ENCODE assay signal across 8 cellular contexts in the genomic region with DNA sequence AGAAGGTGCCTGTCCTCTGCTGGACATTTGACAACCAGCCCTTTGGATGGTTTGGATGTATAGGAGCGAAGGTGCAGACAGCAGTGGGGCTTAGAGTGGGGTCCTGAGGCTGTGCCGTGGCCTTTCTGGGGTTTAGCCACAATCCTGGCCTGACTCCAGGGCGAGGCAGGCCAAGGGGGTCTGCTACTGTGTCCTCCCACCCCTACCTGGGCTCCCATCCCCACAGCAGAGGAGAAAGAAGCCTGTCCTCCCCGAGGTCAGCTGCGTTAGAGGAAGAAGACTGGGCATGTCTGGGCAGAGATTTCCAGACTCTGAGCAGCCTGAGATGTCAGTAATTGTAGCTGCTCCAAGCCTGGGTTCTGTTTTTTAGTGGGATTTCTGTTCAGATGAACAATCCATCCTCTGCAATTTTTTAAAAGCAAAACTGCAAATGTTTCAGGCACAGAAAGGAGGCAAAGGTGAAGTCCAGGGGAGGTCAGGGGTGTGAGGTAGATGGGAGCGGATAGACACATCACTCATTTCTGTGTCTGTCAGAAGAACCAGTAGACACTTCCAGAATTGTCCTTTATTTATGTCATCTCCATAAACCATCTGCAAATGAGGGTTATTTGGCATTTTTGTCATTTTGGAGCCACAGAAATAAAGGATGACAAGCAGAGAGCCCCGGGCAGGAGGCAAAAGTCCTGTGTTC. TPM values are rescaled to one million over a fixed set of nuclear protein-coding genes. Genes with fewer than 3 reads are reported as not detected.
DNase-seq lines count a peak whose midpoint lies in the region; ATAC-seq lines count a peak whose summit lies in the region.

No MANE protein-coding gene starts in this region.

- DNase-seq in activated CD8-positive, alpha-beta memory T cell treated with anti-CD3 and anti-CD28 coated beads, Interleukin-2, amount 10 ng/mL, durations not matched to agents 7 days and 5 days: no peak
- no peak for DNase-seq in activated CD8-positive, alpha-beta memory T cell treated with anti-CD3 and anti-CD28 coated beads, Interleukin-2, amount 50 U/mL, for 4 hours
- DNase-seq in activated T-helper 2 cell treated with anti-CD3 and anti-CD28 coated beads, Interferon-gamma antibody, Interleukin-2, Interleukin-4, amounts not matched to agents 10 μg/mL and 5 μg/mL and 100 μg/mL, durations not matched to agents 14 hours and 24 hours and 36 hours (ENCODE audit: low spot score): no peak
- no peak for DNase-seq in NCI-H2081 (lab: John Stamatoyannopoulos, UW)

- H3K4me3 Mint-ChIP-seq in activated CD8-positive, alpha-beta memory T cell treated with anti-CD3 and anti-CD28 coated beads, Interleukin-2, amount 10 ng/mL, durations not matched to agents 7 days and 5 days: peak overlapping the region; percentile 97
- H3K4me3 Mint-ChIP-seq in activated T-helper 2 cell treated with anti-CD3 and anti-CD28 coated beads, Interferon-gamma antibody, Interleukin-2, Interleukin-4, amounts not matched to agents 10 μg/mL and 5 μg/mL and 100 μg/mL, durations not matched to agents 14 hours and 24 hours and 36 hours (ENCODE audit: low read depth): peak overlapping the region; percentile 73

- H3K36me3 ChIP-seq in thymus (ENCODE audit: control insufficient read depth, insufficient read depth): no peaks in the 10 kb centered on the region

- no peak overlapping the region for H3K4me3 ChIP-seq in thymus (ENCODE audit: low read length)

- peak overlapping the region; percentile 64 for H3K27ac ChIP-seq in layer of hippocampus (ENCODE audit: low read depth, low read length)
- H3K27ac ChIP-seq in thymus (ENCODE audit: low read depth): peak overlapping the region; percentile 25

- H3K9me3 Mint-ChIP-seq in activated CD8-positive, alpha-beta memory T cell treated with anti-CD3 and anti-CD28 coated beads, Interleukin-2, amount 10 ng/mL, durations not matched to agents 7 days and 5 days (ENCODE audit: low read depth): no peaks in the 10 kb centered on the region
- no peaks in the 10 kb centered on the region for H3K9me3 Mint-ChIP-seq in activated T-helper 2 cell treated with anti-CD3 and anti-CD28 coated beads, Interferon-gamma antibody, Interleukin-2, Interleukin-4, amounts not matched to agents 10 μg/mL and 5 μg/mL and 100 μg/mL, durations not matched to agents 14 hours and 24 hours and 36 hours

- H3K27me3 ChIP-seq in layer of hippocampus (ENCODE audit: control insufficient read depth, insufficient read depth, low read length): no peaks in the 10 kb centered on the region
- peaks cover 29% of the 10 kb centered on the region for H3K27me3 ChIP-seq in thymus (ENCODE audit: control insufficient read depth, insufficient read depth)

- CTCF ChIA-PET in activated CD8-positive, alpha-beta memory T cell treated with anti-CD3 and anti-CD28 coated beads, Interleukin-2, amount 10 ng/mL, durations not matched to agents 7 days and 5 days (lab: Charles Lee): interaction anchor here (1.1 to 10.0 kb wide), 6 partner anchors 11 to 103 kb away, joined by 3 to 60 read pairs (median 10); no protein-coding TSS in a partner anchor

- peaks cover 11% of the 10 kb centered on the region for H3K36me3 Mint-ChIP-seq in activated CD8-positive, alpha-beta memory T cell treated with anti-CD3 and anti-CD28 coated beads, Interleukin-2, amount 10 ng/mL, durations not matched to agents 7 days and 5 days
- peaks cover 14% of the 10 kb centered on the region for H3K36me3 Mint-ChIP-seq in activated T-helper 2 cell treated with anti-CD3 and anti-CD28 coated beads, Interferon-gamma antibody, Interleukin-2, Interleukin-4, amounts not matched to agents 10 μg/mL and 5 μg/mL and 100 μg/mL, durations not matched to agents 14 hours and 24 hours and 36 hours (ENCODE audit: low read depth)

- ATAC-seq in activated CD8-positive, alpha-beta memory T cell treated with anti-CD3 and anti-CD28 coated beads, Interleukin-2, amount 10 ng/mL, durations not matched to agents 7 days and 5 days: no peak
- ATAC-seq in HG03520 (IDR thresholded peaks at IDR 0.05; ENCODE audit: unreplicated experiment) (no peak), GM21526 (IDR thresholded peaks at IDR 0.05; ENCODE audit: low FRiP score, unreplicated experiment) (no peak)

- no peaks in the 10 kb centered on the region for H3K27me3 Mint-ChIP-seq in activated CD8-positive, alpha-beta memory T cell treated with anti-CD3 and anti-CD28 coated beads, Interleukin-2, amount 10 ng/mL, durations not matched to agents 7 days and 5 days
- peaks cover 3% of the 10 kb centered on the region for H3K27me3 Mint-ChIP-seq in activated T-helper 2 cell treated with anti-CD3 and anti-CD28 coated beads, Interferon-gamma antibody, Interleukin-2, Interleukin-4, amounts not matched to agents 10 μg/mL and 5 μg/mL and 100 μg/mL, durations not matched to agents 14 hours and 24 hours and 36 hours (ENCODE audit: low read depth)

- H3K4me1 ChIP-seq in thymus (ENCODE audit: control insufficient read depth, insufficient read depth, low read length): peaks cover 21% of the 10 kb centered on the region

- peak overlapping the region; percentile 85 for H3K27ac Mint-ChIP-seq in activated CD8-positive, alpha-beta memory T cell treated with anti-CD3 and anti-CD28 coated beads, Interleukin-2, amount 10 ng/mL, durations not matched to agents 7 days and 5 days
- H3K27ac Mint-ChIP-seq in activated T-helper 2 cell treated with anti-CD3 and anti-CD28 coated beads, Interferon-gamma antibody, Interleukin-2, Interleukin-4, amounts not matched to agents 10 μg/mL and 5 μg/mL and 100 μg/mL, durations not matched to agents 14 hours and 24 hours and 36 hours: peak overlapping the region; percentile 81

- no peaks in the 10 kb centered on the region for H3K9me3 ChIP-seq in thymus (ENCODE audit: control insufficient read depth)

- H3K4me1 Mint-ChIP-seq in activated CD8-positive, alpha-beta memory T cell treated with anti-CD3 and anti-CD28 coated beads, Interleukin-2, amount 10 ng/mL, durations not matched to agents 7 days and 5 days: peaks cover 48% of the 10 kb centered on the region
- peaks cover 40% of the 10 kb centered on the region for H3K4me1 Mint-ChIP-seq in activated T-helper 2 cell treated with anti-CD3 and anti-CD28 coated beads, Interferon-gamma antibody, Interleukin-2, Interleukin-4, amounts not matched to agents 10 μg/mL and 5 μg/mL and 100 μg/mL, durations not matched to agents 14 hours and 24 hours and 36 hours (ENCODE audit: low read depth)

- intact Hi-C loops in activated T-helper 2 cell treated with anti-CD3 and anti-CD28 coated beads, Interferon-gamma antibody, Interleukin-2, Interleukin-4, amounts not matched to agents 10 μg/mL and 5 μg/mL and 100 μg/mL, durations not matched to agents 14 hours and 24 hours and 36 hours (cut with micrococcal nuclease): loop anchor here (2.0 to 5.0 kb wide), 2 partner anchors 44 to 130 kb away; a partner anchor contains a TSS

- WGBS in thymus: 76% methylated on average over 7 of the region's 7 CpGs

RNA-seq across cellular contexts. Expression of a gene that starts 1.3 kb away (rescaled TPM):
- 100 to 1,000 TPM in 1 of 2 experiments, 10 to 100 TPM in 1; 67.5 to 109 TPM for total RNA-seq in activated CD8-positive, alpha-beta memory T cell treated with anti-CD3 and anti-CD28 coated beads, Interleukin-2, amount 10 ng/mL, durations not matched to agents 7 days and 5 days
- 43.9 and 45.3 TPM in 2 replicates for total RNA-seq in activated T-helper 2 cell treated with anti-CD3 and anti-CD28 coated beads, Interferon-gamma antibody, Interleukin-2, Interleukin-4, amounts not matched to agents 10 μg/mL and 5 μg/mL and 100 μg/mL, durations not matched to agents 14 hours and 24 hours and 36 hours
- 81.2 TPM for polyA plus RNA-seq in thymus

RNA-seq across cellular contexts. Expression of a gene that starts 20.4 kb away (rescaled TPM):
- not detected for total RNA-seq in activated CD8-positive, alpha-beta memory T cell treated with anti-CD3 and anti-CD28 coated beads, Interleukin-2, amount 10 ng/mL, durations not matched to agents 7 days and 5 days
- total RNA-seq in activated T-helper 2 cell treated with anti-CD3 and anti-CD28 coated beads, Interferon-gamma antibody, Interleukin-2, Interleukin-4, amounts not matched to agents 10 μg/mL and 5 μg/mL and 100 μg/mL, durations not matched to agents 14 hours and 24 hours and 36 hours: not detected in 2 replicates
- 0.27 TPM for polyA plus RNA-seq in thymus
